11 cellular contexts compared by ENCODE assay signal in genomic region chr17:40327735-40328385, GRCh38. TPM values are rescaled to one million over a fixed set of nuclear protein-coding genes. Genes with fewer than 3 reads are reported as not detected.
DNase-seq lines count a peak whose midpoint lies in the region; ATAC-seq, FAIRE-seq and TF ChIP-seq lines count a peak whose summit lies in the region.
"Had no signal": no experiment of that assay in that cellular context is flagged by ENCODE, and none has a peak within 500 bp of the region (broad histone marks: within the 10 kb centered on the region; RNA-seq: fewer than 3 reads in every experiment).

No MANE protein-coding gene starts in this region.

- peak overlapping the region; percentile 70 for H3K27ac Mint-ChIP-seq in activated naive CD4-positive, alpha-beta T cell treated with anti-CD3 and anti-CD28 coated beads, Interleukin-2, amount 50 U/mL, for 24 hours
- peak overlapping the region; percentile 56 for H3K27ac Mint-ChIP-seq in mesothelial cell of epicardium

- H3K27me3 ChIP-seq in body of pancreas, result no peaks in the 10 kb centered on the region
- H3K27me3 ChIP-seq in upper lobe of right lung, result no peaks in the 10 kb centered on the region

- H3K4me1 ChIP-seq in body of pancreas (peaks cover 86% of the 10 kb centered on the region), upper lobe of right lung (peaks cover 98% of the 10 kb centered on the region)

- intact Hi-C loops in body of pancreas (cut with DNase I), result no loop called here
- intact Hi-C loops in upper lobe of right lung (cut with DNase I), result no loop called here

- H3K4me1 Mint-ChIP-seq in activated naive CD4-positive, alpha-beta T cell treated with anti-CD3 and anti-CD28 coated beads, Interleukin-2, amount 50 U/mL, for 24 hours, result peaks cover 89% of the 10 kb centered on the region
- H3K4me1 Mint-ChIP-seq in mesothelial cell of epicardium, result peaks cover 30% of the 10 kb centered on the region

- TF ChIP-seq POLR2A in body of pancreas (IDR thresholded peaks at IDR 0.05) (no peak), GM12892 (IDR thresholded peaks at IDR 0.05; ENCODE audit: low read depth, low read length) (no peak)

- H3K36me3 ChIP-seq in body of pancreas (replicated peaks in 1 of 2; ENCODE audit: insufficient read depth in 1 of 2, low read depth in 2 of 2) (no peaks in the 10 kb centered on the region), upper lobe of right lung (peaks cover 8% of the 10 kb centered on the region)

- TF ChIP-seq CTCF in body of pancreas (IDR thresholded peaks at IDR 0.05), result no peak
- no peak for TF ChIP-seq CTCF in mesothelial cell of epicardium (IDR thresholded peaks at IDR 0.05; ENCODE audit: unreplicated experiment)
- no peak for TF ChIP-seq CTCF in upper lobe of right lung (IDR thresholded peaks at IDR 0.05)

- H3K4me3 Mint-ChIP-seq in activated naive CD4-positive, alpha-beta T cell treated with anti-CD3 and anti-CD28 coated beads, Interleukin-2, amount 50 U/mL, for 24 hours, result peak overlapping the region; percentile 86
- no peak overlapping the region for H3K4me3 Mint-ChIP-seq in mesothelial cell of epicardium

- H3K4me3 ChIP-seq in body of pancreas (no peak overlapping the region), upper lobe of right lung (no peak overlapping the region)

- ATAC-seq in body of pancreas (no peak), upper lobe of right lung (no peak), GM18873 (IDR thresholded peaks at IDR 0.05; ENCODE audit: low FRiP score, unreplicated experiment) (no peak), HG02571 (IDR thresholded peaks at IDR 0.05; ENCODE audit: unreplicated experiment) (no peak)

- FAIRE-seq in GM12892 (lab: Jason Lieb, UNC), result no peak

- H3K27me3 Mint-ChIP-seq in activated naive CD4-positive, alpha-beta T cell treated with anti-CD3 and anti-CD28 coated beads, Interleukin-2, amount 50 U/mL, for 24 hours, result no peaks in the 10 kb centered on the region
- H3K27me3 Mint-ChIP-seq in mesothelial cell of epicardium (ENCODE audit: low read depth), result no peaks in the 10 kb centered on the region

- H3K9me3 Mint-ChIP-seq in activated naive CD4-positive, alpha-beta T cell treated with anti-CD3 and anti-CD28 coated beads, Interleukin-2, amount 50 U/mL, for 24 hours, result no peaks in the 10 kb centered on the region
- no peaks in the 10 kb centered on the region for H3K9me3 Mint-ChIP-seq in mesothelial cell of epicardium

- H3K36me3 Mint-ChIP-seq in activated naive CD4-positive, alpha-beta T cell treated with anti-CD3 and anti-CD28 coated beads, Interleukin-2, amount 50 U/mL, for 24 hours, result peaks cover 6% of the 10 kb centered on the region
- H3K36me3 Mint-ChIP-seq in mesothelial cell of epicardium, result peaks cover 14% of the 10 kb centered on the region

- WGBS in body of pancreas, 2 donors, result 27 to 31% methylated on average over 3 of the region's 3 CpGs

- no peaks in the 10 kb centered on the region for H3K9me3 ChIP-seq in body of pancreas
- H3K9me3 ChIP-seq in upper lobe of right lung, result no peaks in the 10 kb centered on the region

- H3K27ac ChIP-seq in body of pancreas (peak overlapping the region in 3 of 4 donors; percentile 4 to 54 (median 41)), upper lobe of right lung (peak overlapping the region; percentile 28)
- H3K27ac ChIP-seq: C4-2B had no signal

- DNase-seq in activated naive CD4-positive, alpha-beta T cell treated with anti-CD3 and anti-CD28 coated beads, Interleukin-2, amount 50 U/mL, for 16 hours, result no peak
- DNase-seq in body of pancreas (peak in 1 of 4 donors; percentile 23), mesothelial cell of epicardium (ENCODE audit: low spot score in 2 of 2, unreplicated experiment in 2 of 2) (no peak), upper lobe of right lung (no peak), GM12892 (ENCODE audit: insufficient read length) (no peak)
- DNase-seq: activated gamma-delta T cell treated with Interleukin-2 at 50 U/mL for 16 hours, NCI-H1694 had no signal

RNA-seq across cellular contexts. Expression of gene RARA, which starts 18.9 kb away (rescaled TPM):
- total RNA-seq in body of pancreas, result 10 to 100 TPM; 11.4 to 13.8 TPM
- 74.0 to 80.8 TPM (median 79.6 TPM) in 3 replicates for total RNA-seq in mesothelial cell of epicardium
- 69.7 TPM for total RNA-seq in upper lobe of right lung
- polyA plus RNA-seq in GM12892 (2012; ENCODE audit: missing spikeins), result 24.3 TPM

RNA-seq across cellular contexts. Expression of gene GJD3, which starts 36.7 kb away (rescaled TPM):
- total RNA-seq in body of pancreas (1 to 10 TPM in 1 of 2 donors, not detected in 1; 1.3 TPM), mesothelial cell of epicardium (0.27 TPM in 1 of 3 replicates, not detected in the others), upper lobe of right lung (2.8 TPM)
- polyA plus RNA-seq in GM12892 (2012; ENCODE audit: missing spikeins), result not detected

RNA-seq across cellular contexts. Expression of gene CDC6, which starts 40.2 kb away (rescaled TPM):
- under 1 TPM; 0.66 to 0.78 TPM for total RNA-seq in body of pancreas
- total RNA-seq in mesothelial cell of epicardium, result 16.4 to 18.9 TPM (median 16.8 TPM) in 3 replicates
- 1.4 TPM for total RNA-seq in upper lobe of right lung
- polyA plus RNA-seq in GM12892 (2012; ENCODE audit: missing spikeins), result 39.5 TPM
